1 cellular context compared by ENCODE assay signal in the genomic region with DNA sequence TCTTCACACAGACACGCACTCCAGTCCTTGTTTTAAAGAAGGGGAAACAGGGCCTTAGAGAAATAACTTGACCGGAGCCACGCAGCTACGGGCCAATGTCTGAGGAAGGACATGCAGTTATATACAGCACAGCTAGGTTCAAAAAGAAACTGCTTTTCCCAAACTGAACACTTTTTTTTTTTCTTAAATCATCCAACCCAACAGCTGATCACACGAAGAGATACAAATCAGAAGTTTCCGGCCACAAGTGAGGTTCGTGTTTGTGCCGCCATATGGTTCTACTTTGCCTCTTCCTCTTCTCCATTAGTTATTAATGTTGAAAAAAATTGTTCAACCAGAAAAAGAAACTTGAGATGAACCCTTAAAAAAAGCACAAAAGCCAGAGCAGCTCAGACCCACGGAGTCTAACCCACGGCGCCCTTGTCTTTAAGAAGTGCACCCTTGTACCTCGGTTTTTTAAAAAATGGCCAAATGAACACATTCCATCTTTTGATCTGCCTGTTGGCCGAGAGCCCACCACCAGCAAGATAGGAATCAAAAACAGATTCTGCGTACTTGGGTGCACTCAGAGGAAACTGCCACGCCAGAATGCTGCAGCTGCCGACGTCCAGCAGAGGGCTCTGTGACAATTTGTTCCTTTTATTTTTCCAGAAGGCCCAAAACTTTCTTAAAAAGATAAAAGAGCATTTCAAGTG.
TF ChIP-seq lines count a peak whose summit lies in the region.

No MANE protein-coding gene starts in this region.

TF ChIP-seq in GM12878, 131 proteins besides CTCF, POLR2A, EP300 and RAD21 (continued from another document and continues in another):
- no peak for TF ChIP-seq NFIC (IDR thresholded peaks at IDR 0.05; ENCODE audit: low read depth, low read length)
- no peak for TF ChIP-seq ZNF207 (IDR thresholded peaks at IDR 0.05; ENCODE audit: borderline replicate concordance)
- TF ChIP-seq, protein P1, sequence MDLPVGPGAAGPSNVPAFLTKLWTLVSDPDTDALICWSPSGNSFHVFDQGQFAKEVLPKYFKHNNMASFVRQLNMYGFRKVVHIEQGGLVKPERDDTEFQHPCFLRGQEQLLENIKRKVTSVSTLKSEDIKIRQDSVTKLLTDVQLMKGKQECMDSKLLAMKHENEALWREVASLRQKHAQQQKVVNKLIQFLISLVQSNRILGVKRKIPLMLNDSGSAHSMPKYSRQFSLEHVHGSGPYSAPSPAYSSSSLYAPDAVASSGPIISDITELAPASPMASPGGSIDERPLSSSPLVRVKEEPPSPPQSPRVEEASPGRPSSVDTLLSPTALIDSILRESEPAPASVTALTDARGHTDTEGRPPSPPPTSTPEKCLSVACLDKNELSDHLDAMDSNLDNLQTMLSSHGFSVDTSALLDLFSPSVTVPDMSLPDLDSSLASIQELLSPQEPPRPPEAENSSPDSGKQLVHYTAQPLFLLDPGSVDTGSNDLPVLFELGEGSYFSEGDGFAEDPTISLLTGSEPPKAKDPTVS (IDR thresholded peaks at IDR 0.05; ENCODE audit: low read depth, low read length), result no peak
- TF ChIP-seq, protein P2, sequence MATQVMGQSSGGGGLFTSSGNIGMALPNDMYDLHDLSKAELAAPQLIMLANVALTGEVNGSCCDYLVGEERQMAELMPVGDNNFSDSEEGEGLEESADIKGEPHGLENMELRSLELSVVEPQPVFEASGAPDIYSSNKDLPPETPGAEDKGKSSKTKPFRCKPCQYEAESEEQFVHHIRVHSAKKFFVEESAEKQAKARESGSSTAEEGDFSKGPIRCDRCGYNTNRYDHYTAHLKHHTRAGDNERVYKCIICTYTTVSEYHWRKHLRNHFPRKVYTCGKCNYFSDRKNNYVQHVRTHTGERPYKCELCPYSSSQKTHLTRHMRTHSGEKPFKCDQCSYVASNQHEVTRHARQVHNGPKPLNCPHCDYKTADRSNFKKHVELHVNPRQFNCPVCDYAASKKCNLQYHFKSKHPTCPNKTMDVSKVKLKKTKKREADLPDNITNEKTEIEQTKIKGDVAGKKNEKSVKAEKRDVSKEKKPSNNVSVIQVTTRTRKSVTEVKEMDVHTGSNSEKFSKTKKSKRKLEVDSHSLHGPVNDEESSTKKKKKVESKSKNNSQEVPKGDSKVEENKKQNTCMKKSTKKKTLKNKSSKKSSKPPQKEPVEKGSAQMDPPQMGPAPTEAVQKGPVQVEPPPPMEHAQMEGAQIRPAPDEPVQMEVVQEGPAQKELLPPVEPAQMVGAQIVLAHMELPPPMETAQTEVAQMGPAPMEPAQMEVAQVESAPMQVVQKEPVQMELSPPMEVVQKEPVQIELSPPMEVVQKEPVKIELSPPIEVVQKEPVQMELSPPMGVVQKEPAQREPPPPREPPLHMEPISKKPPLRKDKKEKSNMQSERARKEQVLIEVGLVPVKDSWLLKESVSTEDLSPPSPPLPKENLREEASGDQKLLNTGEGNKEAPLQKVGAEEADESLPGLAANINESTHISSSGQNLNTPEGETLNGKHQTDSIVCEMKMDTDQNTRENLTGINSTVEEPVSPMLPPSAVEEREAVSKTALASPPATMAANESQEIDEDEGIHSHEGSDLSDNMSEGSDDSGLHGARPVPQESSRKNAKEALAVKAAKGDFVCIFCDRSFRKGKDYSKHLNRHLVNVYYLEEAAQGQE (IDR thresholded peaks at IDR 0.05; ENCODE audit: low read depth, low read length), result no peak
- TF ChIP-seq, protein P3, sequence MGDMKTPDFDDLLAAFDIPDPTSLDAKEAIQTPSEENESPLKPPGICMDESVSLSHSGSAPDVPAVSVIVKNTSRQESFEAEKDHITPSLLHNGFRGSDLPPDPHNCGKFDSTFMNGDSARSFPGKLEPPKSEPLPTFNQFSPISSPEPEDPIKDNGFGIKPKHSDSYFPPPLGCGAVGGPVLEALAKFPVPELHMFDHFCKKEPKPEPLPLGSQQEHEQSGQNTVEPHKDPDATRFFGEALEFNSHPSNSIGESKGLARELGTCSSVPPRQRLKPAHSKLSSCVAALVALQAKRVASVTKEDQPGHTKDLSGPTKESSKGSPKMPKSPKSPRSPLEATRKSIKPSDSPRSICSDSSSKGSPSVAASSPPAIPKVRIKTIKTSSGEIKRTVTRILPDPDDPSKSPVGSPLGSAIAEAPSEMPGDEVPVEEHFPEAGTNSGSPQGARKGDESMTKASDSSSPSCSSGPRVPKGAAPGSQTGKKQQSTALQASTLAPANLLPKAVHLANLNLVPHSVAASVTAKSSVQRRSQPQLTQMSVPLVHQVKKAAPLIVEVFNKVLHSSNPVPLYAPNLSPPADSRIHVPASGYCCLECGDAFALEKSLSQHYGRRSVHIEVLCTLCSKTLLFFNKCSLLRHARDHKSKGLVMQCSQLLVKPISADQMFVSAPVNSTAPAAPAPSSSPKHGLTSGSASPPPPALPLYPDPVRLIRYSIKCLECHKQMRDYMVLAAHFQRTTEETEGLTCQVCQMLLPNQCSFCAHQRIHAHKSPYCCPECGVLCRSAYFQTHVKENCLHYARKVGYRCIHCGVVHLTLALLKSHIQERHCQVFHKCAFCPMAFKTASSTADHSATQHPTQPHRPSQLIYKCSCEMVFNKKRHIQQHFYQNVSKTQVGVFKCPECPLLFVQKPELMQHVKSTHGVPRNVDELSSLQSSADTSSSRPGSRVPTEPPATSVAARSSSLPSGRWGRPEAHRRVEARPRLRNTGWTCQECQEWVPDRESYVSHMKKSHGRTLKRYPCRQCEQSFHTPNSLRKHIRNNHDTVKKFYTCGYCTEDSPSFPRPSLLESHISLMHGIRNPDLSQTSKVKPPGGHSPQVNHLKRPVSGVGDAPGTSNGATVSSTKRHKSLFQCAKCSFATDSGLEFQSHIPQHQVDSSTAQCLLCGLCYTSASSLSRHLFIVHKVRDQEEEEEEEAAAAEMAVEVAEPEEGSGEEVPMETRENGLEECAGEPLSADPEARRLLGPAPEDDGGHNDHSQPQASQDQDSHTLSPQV (IDR thresholded peaks at IDR 0.05), result no peak
- TF ChIP-seq, protein P4, sequence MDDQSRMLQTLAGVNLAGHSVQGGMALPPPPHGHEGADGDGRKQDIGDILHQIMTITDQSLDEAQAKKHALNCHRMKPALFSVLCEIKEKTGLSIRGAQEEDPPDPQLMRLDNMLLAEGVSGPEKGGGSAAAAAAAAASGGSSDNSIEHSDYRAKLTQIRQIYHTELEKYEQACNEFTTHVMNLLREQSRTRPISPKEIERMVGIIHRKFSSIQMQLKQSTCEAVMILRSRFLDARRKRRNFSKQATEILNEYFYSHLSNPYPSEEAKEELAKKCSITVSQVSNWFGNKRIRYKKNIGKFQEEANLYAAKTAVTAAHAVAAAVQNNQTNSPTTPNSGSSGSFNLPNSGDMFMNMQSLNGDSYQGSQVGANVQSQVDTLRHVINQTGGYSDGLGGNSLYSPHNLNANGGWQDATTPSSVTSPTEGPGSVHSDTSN (IDR thresholded peaks at IDR 0.05; ENCODE audit: insufficient replicate concordance, low read depth, low read length), result no peak
- TF ChIP-seq, protein P5, sequence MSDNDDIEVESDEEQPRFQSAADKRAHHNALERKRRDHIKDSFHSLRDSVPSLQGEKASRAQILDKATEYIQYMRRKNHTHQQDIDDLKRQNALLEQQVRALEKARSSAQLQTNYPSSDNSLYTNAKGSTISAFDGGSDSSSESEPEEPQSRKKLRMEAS (IDR thresholded peaks at IDR 0.05; ENCODE audit: low read depth, low read length), result 0 out of 2 replicates have a peak, but pooled peaks have one; percentile 24
- no peak for TF ChIP-seq YBX1 (IDR thresholded peaks at IDR 0.05)
- TF ChIP-seq BRCA1 (IDR thresholded peaks at IDR 0.05; ENCODE audit: low read depth, low read length), result no peak
- no peak for TF ChIP-seq JUND (IDR thresholded peaks at IDR 0.05; ENCODE audit: low read depth, low read length)
- TF ChIP-seq, protein P6, sequence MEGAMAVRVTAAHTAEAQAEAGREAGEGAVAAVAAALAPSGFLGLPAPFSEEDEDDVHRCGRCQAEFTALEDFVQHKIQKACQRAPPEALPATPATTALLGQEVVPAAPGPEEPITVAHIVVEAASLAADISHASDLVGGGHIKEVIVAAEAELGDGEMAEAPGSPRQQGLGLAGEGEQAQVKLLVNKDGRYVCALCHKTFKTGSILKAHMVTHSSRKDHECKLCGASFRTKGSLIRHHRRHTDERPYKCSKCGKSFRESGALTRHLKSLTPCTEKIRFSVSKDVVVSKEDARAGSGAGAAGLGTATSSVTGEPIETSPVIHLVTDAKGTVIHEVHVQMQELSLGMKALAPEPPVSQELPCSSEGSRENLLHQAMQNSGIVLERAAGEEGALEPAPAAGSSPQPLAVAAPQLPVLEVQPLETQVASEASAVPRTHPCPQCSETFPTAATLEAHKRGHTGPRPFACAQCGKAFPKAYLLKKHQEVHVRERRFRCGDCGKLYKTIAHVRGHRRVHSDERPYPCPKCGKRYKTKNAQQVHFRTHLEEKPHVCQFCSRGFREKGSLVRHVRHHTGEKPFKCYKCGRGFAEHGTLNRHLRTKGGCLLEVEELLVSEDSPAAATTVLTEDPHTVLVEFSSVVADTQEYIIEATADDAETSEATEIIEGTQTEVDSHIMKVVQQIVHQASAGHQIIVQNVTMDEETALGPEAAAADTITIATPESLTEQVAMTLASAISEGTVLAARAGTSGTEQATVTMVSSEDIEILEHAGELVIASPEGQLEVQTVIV (IDR thresholded peaks at IDR 0.05; ENCODE audit: borderline replicate concordance, partially characterized antibody), result no peak
- TF ChIP-seq ZBED1 (IDR thresholded peaks at IDR 0.05; ENCODE audit: borderline replicate concordance), result no peak
- TF ChIP-seq YY1 (IDR thresholded peaks at IDR 0.05; ENCODE audit: low read depth, low read length), result 0 out of 2 replicates have a peak, but pooled peaks have one; percentile 36
- TF ChIP-seq EGR1 (IDR thresholded peaks at IDR 0.05; ENCODE audit: borderline replicate concordance in 1 of 2, low read depth in 2 of 2, low read length in 2 of 2), result no peak
- TF ChIP-seq SP1 (IDR thresholded peaks at IDR 0.05; ENCODE audit: low read depth, low read length), result no peak
- no peak for TF ChIP-seq PML (IDR thresholded peaks at IDR 0.05; ENCODE audit: low read length)
- TF ChIP-seq IKZF1 (conservative IDR thresholded peaks at IDR 0.05), result no peak
- no peak for TF ChIP-seq POU2F2 (IDR thresholded peaks at IDR 0.05; ENCODE audit: borderline replicate concordance, low read depth, low read length)
- TF ChIP-seq FOS (IDR thresholded peaks at IDR 0.05; ENCODE audit: borderline replicate concordance, extremely low read depth, insufficient read length), result no peak
- no peak for TF ChIP-seq TARDBP (IDR thresholded peaks at IDR 0.05; ENCODE audit: borderline replicate concordance)
- TF ChIP-seq, protein P7, sequence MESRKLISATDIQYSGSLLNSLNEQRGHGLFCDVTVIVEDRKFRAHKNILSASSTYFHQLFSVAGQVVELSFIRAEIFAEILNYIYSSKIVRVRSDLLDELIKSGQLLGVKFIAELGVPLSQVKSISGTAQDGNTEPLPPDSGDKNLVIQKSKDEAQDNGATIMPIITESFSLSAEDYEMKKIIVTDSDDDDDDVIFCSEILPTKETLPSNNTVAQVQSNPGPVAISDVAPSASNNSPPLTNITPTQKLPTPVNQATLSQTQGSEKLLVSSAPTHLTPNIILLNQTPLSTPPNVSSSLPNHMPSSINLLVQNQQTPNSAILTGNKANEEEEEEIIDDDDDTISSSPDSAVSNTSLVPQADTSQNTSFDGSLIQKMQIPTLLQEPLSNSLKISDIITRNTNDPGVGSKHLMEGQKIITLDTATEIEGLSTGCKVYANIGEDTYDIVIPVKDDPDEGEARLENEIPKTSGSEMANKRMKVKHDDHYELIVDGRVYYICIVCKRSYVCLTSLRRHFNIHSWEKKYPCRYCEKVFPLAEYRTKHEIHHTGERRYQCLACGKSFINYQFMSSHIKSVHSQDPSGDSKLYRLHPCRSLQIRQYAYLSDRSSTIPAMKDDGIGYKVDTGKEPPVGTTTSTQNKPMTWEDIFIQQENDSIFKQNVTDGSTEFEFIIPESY (IDR thresholded peaks at IDR 0.05), result no peak
- no peak for TF ChIP-seq CHD4 (IDR thresholded peaks at IDR 0.05)
- 0 out of 4 replicates have a peak, but pooled peaks of 1 of the 2 experiments have one; percentile 26 for TF ChIP-seq BHLHE40 (IDR thresholded peaks at IDR 0.05; ENCODE audit: borderline replicate concordance in 1 of 2, low read depth in 2 of 2, low read length in 1 of 2)
- TF ChIP-seq FOXK2 (IDR thresholded peaks at IDR 0.05), result no peak
- no peak for TF ChIP-seq CREB1 (IDR thresholded peaks at IDR 0.05; ENCODE audit: low read depth)
- TF ChIP-seq MEF2B (IDR thresholded peaks at IDR 0.05; ENCODE audit: partially characterized antibody, poor library complexity, severe bottlenecking), result no peak
- TF ChIP-seq SIX5 (IDR thresholded peaks at IDR 0.05; ENCODE audit: low read depth, low read length, severe bottlenecking), result no peak
- no peak for TF ChIP-seq STAT1 (conservative IDR thresholded peaks at IDR 0.05)
- peak; percentile 17; the same call in 1 of the 2 replicates for TF ChIP-seq NBN (IDR thresholded peaks at IDR 0.05)
- TF ChIP-seq CBFB (IDR thresholded peaks at IDR 0.05; ENCODE audit: low read depth), result no peak
- TF ChIP-seq ZNF622 (IDR thresholded peaks at IDR 0.05), result no peak
- 0 out of 2 replicates have a peak, but pooled peaks have one; percentile 36 for TF ChIP-seq ESRRA (IDR thresholded peaks at IDR 0.05; ENCODE audit: low read length)
- no peak for TF ChIP-seq BMI1 (IDR thresholded peaks at IDR 0.05; ENCODE audit: borderline replicate concordance)
- no peak for TF ChIP-seq MEF2A (IDR thresholded peaks at IDR 0.05; ENCODE audit: insufficient read depth, low read depth, low read length)
- TF ChIP-seq SMARCA5 (IDR thresholded peaks at IDR 0.05), result 0 out of 2 replicates have a peak, but pooled peaks have one; percentile 46
- no peak for TF ChIP-seq ASH2L (IDR thresholded peaks at IDR 0.05; ENCODE audit: borderline replicate concordance, low read depth)
- TF ChIP-seq, protein P8, sequence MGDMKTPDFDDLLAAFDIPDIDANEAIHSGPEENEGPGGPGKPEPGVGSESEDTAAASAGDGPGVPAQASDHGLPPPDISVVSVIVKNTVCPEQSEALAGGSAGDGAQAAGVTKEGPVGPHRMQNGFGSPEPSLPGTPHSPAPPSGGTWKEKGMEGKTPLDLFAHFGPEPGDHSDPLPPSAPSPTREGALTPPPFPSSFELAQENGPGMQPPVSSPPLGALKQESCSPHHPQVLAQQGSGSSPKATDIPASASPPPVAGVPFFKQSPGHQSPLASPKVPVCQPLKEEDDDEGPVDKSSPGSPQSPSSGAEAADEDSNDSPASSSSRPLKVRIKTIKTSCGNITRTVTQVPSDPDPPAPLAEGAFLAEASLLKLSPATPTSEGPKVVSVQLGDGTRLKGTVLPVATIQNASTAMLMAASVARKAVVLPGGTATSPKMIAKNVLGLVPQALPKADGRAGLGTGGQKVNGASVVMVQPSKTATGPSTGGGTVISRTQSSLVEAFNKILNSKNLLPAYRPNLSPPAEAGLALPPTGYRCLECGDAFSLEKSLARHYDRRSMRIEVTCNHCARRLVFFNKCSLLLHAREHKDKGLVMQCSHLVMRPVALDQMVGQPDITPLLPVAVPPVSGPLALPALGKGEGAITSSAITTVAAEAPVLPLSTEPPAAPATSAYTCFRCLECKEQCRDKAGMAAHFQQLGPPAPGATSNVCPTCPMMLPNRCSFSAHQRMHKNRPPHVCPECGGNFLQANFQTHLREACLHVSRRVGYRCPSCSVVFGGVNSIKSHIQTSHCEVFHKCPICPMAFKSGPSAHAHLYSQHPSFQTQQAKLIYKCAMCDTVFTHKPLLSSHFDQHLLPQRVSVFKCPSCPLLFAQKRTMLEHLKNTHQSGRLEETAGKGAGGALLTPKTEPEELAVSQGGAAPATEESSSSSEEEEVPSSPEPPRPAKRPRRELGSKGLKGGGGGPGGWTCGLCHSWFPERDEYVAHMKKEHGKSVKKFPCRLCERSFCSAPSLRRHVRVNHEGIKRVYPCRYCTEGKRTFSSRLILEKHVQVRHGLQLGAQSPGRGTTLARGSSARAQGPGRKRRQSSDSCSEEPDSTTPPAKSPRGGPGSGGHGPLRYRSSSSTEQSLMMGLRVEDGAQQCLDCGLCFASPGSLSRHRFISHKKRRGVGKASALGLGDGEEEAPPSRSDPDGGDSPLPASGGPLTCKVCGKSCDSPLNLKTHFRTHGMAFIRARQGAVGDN (IDR thresholded peaks at IDR 0.05), result no peak; the same call in 1 of the 2 replicates
- TF ChIP-seq SUPT20H (IDR thresholded peaks at IDR 0.05; ENCODE audit: borderline replicate concordance, control insufficient read depth, low read depth, low read length), result no peak
- no peak for TF ChIP-seq IRF4 (IDR thresholded peaks at IDR 0.05; ENCODE audit: low read depth, low read length)
